ENCODE assay signal across 15 cellular contexts in the genomic region with DNA sequence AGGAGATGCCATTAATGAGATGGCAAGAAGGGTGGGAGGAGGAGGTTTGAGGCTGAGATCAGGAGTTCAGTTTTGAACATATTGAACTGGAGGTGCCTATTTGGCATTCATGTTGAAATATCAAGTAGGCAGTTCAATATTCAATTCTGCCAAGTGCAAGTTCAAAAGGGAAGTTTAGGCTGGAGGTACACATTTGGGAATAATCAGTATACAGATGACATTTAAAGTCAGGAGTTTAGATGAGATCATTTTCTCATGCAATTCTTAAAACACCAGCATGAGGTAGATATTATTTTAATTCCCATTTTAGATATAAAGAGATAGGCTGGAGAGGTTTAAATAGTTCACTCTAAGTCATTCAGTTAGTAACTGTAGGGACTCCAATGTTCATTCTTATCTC.
"Had no signal": no experiment of that assay in that cellular context is flagged by ENCODE, and none has a peak within 500 bp of the region (broad histone marks: within the 10 kb centered on the region; RNA-seq: fewer than 3 reads in every experiment).

No MANE protein-coding gene starts in this region.

- H3K9me3 ChIP-seq: pancreas, stomach had no signal

- H3K27ac ChIP-seq: coronary artery, pancreas, stomach, VCaP had no signal

- H3K4me3 ChIP-seq: coronary artery, pancreas, stomach had no signal

- H3K36me3 ChIP-seq: pancreas had no signal

- H3K9me3 Mint-ChIP-seq: activated CD8-positive, alpha-beta T cell treated with anti-CD3 and anti-CD28 coated beads for 36 hours; activated T-helper 1 cell treated with anti-CD3 and anti-CD28 coated beads, Interleukin-12 subunit alpha, Interleukin-12 subunit beta, Interleukin-2, Interleukin-4 antibody, amounts not matched to agents 30 ng/mL and 10 ng/mL and 1 ng/mL, durations not matched to agents 14 hours and 24 hours and 36 hours; T-cell had no signal

- FAIRE-seq: pancreas had no signal

- H3K27me3 Mint-ChIP-seq: activated CD8-positive, alpha-beta T cell treated with anti-CD3 and anti-CD28 coated beads for 36 hours; T-cell had no signal

- H3K4me3 Mint-ChIP-seq: activated CD8-positive, alpha-beta T cell treated with anti-CD3 and anti-CD28 coated beads for 36 hours; activated T-helper 1 cell treated with anti-CD3 and anti-CD28 coated beads, Interleukin-12 subunit alpha, Interleukin-12 subunit beta, Interleukin-2, Interleukin-4 antibody, amounts not matched to agents 30 ng/mL and 10 ng/mL and 1 ng/mL, durations not matched to agents 14 hours and 24 hours and 36 hours; T-cell had no signal

- ATAC-seq: activated CD8-positive, alpha-beta T cell treated with anti-CD3 and anti-CD28 coated beads for 36 hours; pancreas; T-cell had no signal

- DNase-seq: activated CD4-positive, alpha-beta T cell treated with anti-CD3 and anti-CD28 coated beads for 4 hours; activated CD8-positive, alpha-beta memory T cell treated with anti-CD3 and anti-CD28 coated beads, Interleukin-2, amount 50 U/mL, for 48 hours; activated CD8-positive, alpha-beta T cell treated with anti-CD3 and anti-CD28 coated beads for 36 hours; activated naive CD4-positive, alpha-beta T cell; caudate nucleus; effector CD8-positive, alpha-beta T cell; mammary epithelial cell; pancreas; stimulated activated CD4-positive, alpha-beta T cell treated with anti-CD3 and anti-CD28 coated beads, Interleukin-4, amount 100 ng/mL, for 1 hour; stomach; T-cell; T1000 had no signal

- H3K27me3 ChIP-seq: pancreas, stomach had no signal
